ENCODE assay signal across 8 cellular contexts in genomic region chr2:219159771-219160185, GRCh38. TPM values are rescaled to one million over a fixed set of nuclear protein-coding genes. Genes with fewer than 3 reads are reported as not detected.
DNase-seq lines count a peak whose midpoint lies in the region; ATAC-seq and TF ChIP-seq lines count a peak whose summit lies in the region.

No MANE protein-coding gene starts in this region.

- intact Hi-C loops in activated CD8-positive, alpha-beta T cell treated with anti-CD3 and anti-CD28 coated beads for 36 hours (cut with micrococcal nuclease), result loop anchor here (2.0 to 5.0 kb wide), 4 partner anchors 17 to 193 kb away; partner anchors contain the start of gene CNPPD1

- no peaks in the 10 kb centered on the region for H3K36me3 ChIP-seq in GM23338 (ENCODE audit: insufficient read depth)
- no peaks in the 10 kb centered on the region for H3K36me3 ChIP-seq in kidney epithelial cell (ENCODE audit: control insufficient read depth, insufficient read depth, low read length)

- H3K4me2 ChIP-seq in GM23338, result peak overlapping the region; percentile 92

- no peaks in the 10 kb centered on the region; the same call in 1 of the 2 replicates for H4K20me1 ChIP-seq in GM23338 (replicated peaks; ENCODE audit: insufficient read depth)

- H3K4me1 Mint-ChIP-seq in GM23338 (peaks cover 20% of the 10 kb centered on the region), type B pancreatic cell (ENCODE audit: unreplicated experiment) (peaks cover 21% of the 10 kb centered on the region)
- peaks cover 18% of the 10 kb centered on the region for H3K4me1 Mint-ChIP-seq in activated CD8-positive, alpha-beta T cell treated with anti-CD3 and anti-CD28 coated beads for 36 hours (ENCODE audit: low read depth)

- H3K9me3 Mint-ChIP-seq in GM23338 (no peaks in the 10 kb centered on the region), type B pancreatic cell (no peaks in the 10 kb centered on the region)
- no peaks in the 10 kb centered on the region for H3K9me3 Mint-ChIP-seq in activated CD8-positive, alpha-beta T cell treated with anti-CD3 and anti-CD28 coated beads for 36 hours

- in situ Hi-C loops in ACHN (cut with HindIII; ENCODE audit: low pct_ligation_motif_present, low pct_unique_long_range_greater_than_20kb, low sequenced_read_pairs), result no loop called here

- POLR2A ChIA-PET in activated CD8-positive, alpha-beta T cell treated with anti-CD3 and anti-CD28 coated beads for 36 hours (lab: Charles Lee), result interaction anchor here (0.6 to 1.7 kb wide), 9 partner anchors 12 to 139 kb away, joined by 3 to 7 read pairs (median 4); partner anchors contain the start of genes ANKZF1 and ATG9A

- H3K36me3 Mint-ChIP-seq in GM23338 (ENCODE audit: low read depth) (peaks cover 6% of the 10 kb centered on the region; the same call in 2 of the 3 replicates), type B pancreatic cell (peaks cover 9% of the 10 kb centered on the region)
- peaks cover 12% of the 10 kb centered on the region for H3K36me3 Mint-ChIP-seq in activated CD8-positive, alpha-beta T cell treated with anti-CD3 and anti-CD28 coated beads for 36 hours (ENCODE audit: low read depth)

- H3K4me1 ChIP-seq in GM23338 (ENCODE audit: insufficient read depth), result peaks cover 4% of the 10 kb centered on the region; the same call in 1 of the 2 replicates

- TF ChIP-seq CTCF in GM23338 (conservative IDR thresholded peaks at IDR 0.05; ENCODE audit: low read depth in 2 of 2) (no peak), kidney epithelial cell (IDR thresholded peaks at IDR 0.05; ENCODE audit: insufficient read depth, low read length, poor library complexity, severe bottlenecking) (no peak), type B pancreatic cell (conservative IDR thresholded peaks at IDR 0.05) (no peak)
- no peak for TF ChIP-seq CTCF in activated CD8-positive, alpha-beta T cell treated with anti-CD3 and anti-CD28 coated beads for 36 hours (IDR thresholded peaks at IDR 0.05)

- H3K4me3 Mint-ChIP-seq in GM23338 (peak overlapping the region; percentile 89), type B pancreatic cell (peak overlapping the region; percentile 97)
- peak overlapping the region; percentile 85 for H3K4me3 Mint-ChIP-seq in activated CD8-positive, alpha-beta T cell treated with anti-CD3 and anti-CD28 coated beads for 36 hours

- H3K4me3 ChIP-seq in GM23338 (peak overlapping the region; percentile 67), kidney epithelial cell (ENCODE audit: low read depth, low read length) (peak overlapping the region; percentile 82)

- DNase-seq in ACHN (peak; percentile 6), GM23338 (ENCODE audit: low spot score) (peak; percentile 67), kidney epithelial cell (ENCODE audit: low read depth) (no peak), type B pancreatic cell (ENCODE audit: extremely low spot score, unreplicated experiment) (no peak), SHP77 treated with DMSO at 0.1 percent for 48 hours (lab: John Stamatoyannopoulos, UW) (no peak)
- no peak for DNase-seq in activated CD8-positive, alpha-beta T cell treated with anti-CD3 and anti-CD28 coated beads for 36 hours

- ATAC-seq in GM23338 (peak; percentile 21), HG03521 (IDR thresholded peaks at IDR 0.05; ENCODE audit: unreplicated experiment) (no peak), HG03039 (IDR thresholded peaks at IDR 0.05; ENCODE audit: unreplicated experiment) (no peak)
- ATAC-seq in activated CD8-positive, alpha-beta T cell treated with anti-CD3 and anti-CD28 coated beads for 36 hours, result no peak

- H3K27ac ChIP-seq in GM23338 (ENCODE audit: low read depth), result no peak overlapping the region

- H3K27me3 ChIP-seq in GM23338 (ENCODE audit: insufficient read depth) (no peaks in the 10 kb centered on the region), kidney epithelial cell (ENCODE audit: control insufficient read depth, insufficient read depth, low read length) (no peaks in the 10 kb centered on the region)

- peak overlapping the region; percentile 94; the same call in 1 of the 2 replicates for H2AFZ ChIP-seq in GM23338

- 0 out of 2 replicates have a peak, but pooled peaks cover 3% of the 10 kb centered on the region for H3F3A ChIP-seq in GM23338 (replicated peaks; ENCODE audit: low read depth)

- no peaks in the 10 kb centered on the region for H3K9me2 ChIP-seq in GM23338 (ENCODE audit: insufficient read depth)

- H3K27me3 Mint-ChIP-seq in GM23338 (ENCODE audit: insufficient read depth, low read depth, poor library complexity) (peaks cover 19% of the 10 kb centered on the region), type B pancreatic cell (no peaks in the 10 kb centered on the region)
- H3K27me3 Mint-ChIP-seq in activated CD8-positive, alpha-beta T cell treated with anti-CD3 and anti-CD28 coated beads for 36 hours, result no peaks in the 10 kb centered on the region

- peaks cover 7% of the 10 kb centered on the region; the same call in 1 of the 2 replicates for H3K79me2 ChIP-seq in GM23338 (replicated peaks; ENCODE audit: insufficient read depth)

- CTCF ChIA-PET in activated CD8-positive, alpha-beta T cell treated with anti-CD3 and anti-CD28 coated beads for 36 hours (lab: Charles Lee), result interaction anchor here (0.6 to 10.6 kb wide), 44 partner anchors 9 to 262 kb away, joined by 3 to 192 read pairs (median 4); partner anchors contain the start of genes ABCB6, ANKZF1, ATG9A and CNPPD1

- H3K27ac Mint-ChIP-seq in GM23338, result no peak overlapping the region; the same call in 1 of the 2 replicates
- peak overlapping the region; percentile 93 for H3K27ac Mint-ChIP-seq in activated CD8-positive, alpha-beta T cell treated with anti-CD3 and anti-CD28 coated beads for 36 hours
- H3K27ac Mint-ChIP-seq in type B pancreatic cell, result peak overlapping the region; percentile 96

TF ChIP-seq in GM23338, 12 proteins besides CTCF, POLR2A, EP300 and RAD21 (continues in another document):
- TF ChIP-seq POLR2AphosphoS5 (IDR thresholded peaks at IDR 0.05; ENCODE audit: low read depth), result no peak
- TF ChIP-seq ZNF331 (CRISPR knock-in tag; IDR thresholded peaks at IDR 0.05; ENCODE audit: low read depth), result no peak
- TF ChIP-seq NANOG (IDR thresholded peaks at IDR 0.05; ENCODE audit: borderline replicate concordance), result no peak
- TF ChIP-seq EZH2phosphoT487 (IDR thresholded peaks at IDR 0.05; ENCODE audit: unreplicated experiment), result no peak
- no peak for TF ChIP-seq JUNB (IDR thresholded peaks at IDR 0.05; ENCODE audit: unreplicated experiment)
- no peak for TF ChIP-seq REST (IDR thresholded peaks at IDR 0.05; ENCODE audit: unreplicated experiment)

RNA-seq across cellular contexts. Expression of gene NHEJ1, which starts 0.8 kb away (rescaled TPM):
- total RNA-seq in GM23338 (2014; rRNA removed; shearing (Covaris generic)), result 25.2 and 30.6 TPM in 2 replicates
- polyA plus RNA-seq in GM23338 (2016; fragmentation: Nextera tagmentation; extraction: Ambion mirVana), result 16.5 and 19.6 TPM in 2 replicates
- total RNA-seq in activated CD8-positive, alpha-beta T cell treated with anti-CD3 and anti-CD28 coated beads for 36 hours, result 10 to 100 TPM; 22.4 to 26.3 TPM
- total RNA-seq in kidney epithelial cell (16.1 and 19.1 TPM in 2 replicates), type B pancreatic cell (ENCODE audit: low replicate concordance) (17.9 and 19.6 TPM in 2 replicates)

RNA-seq across cellular contexts. Expression of gene SLC23A3, which starts 10.1 kb away (rescaled TPM):
- 0.73 TPM in 1 of 2 replicates, not detected in the other for total RNA-seq in GM23338 (2014; rRNA removed; shearing (Covaris generic))
- polyA plus RNA-seq in GM23338 (2016; fragmentation: Nextera tagmentation; extraction: Ambion mirVana), result 0.10 and 0.26 TPM in 2 replicates
- 1 to 10 TPM; 1.1 to 1.6 TPM for total RNA-seq in activated CD8-positive, alpha-beta T cell treated with anti-CD3 and anti-CD28 coated beads for 36 hours
- 0.84 and 1.2 TPM in 2 replicates for total RNA-seq in kidney epithelial cell
- total RNA-seq in type B pancreatic cell (ENCODE audit: low replicate concordance), result 5.5 and 6.1 TPM in 2 replicates

RNA-seq across cellular contexts. Expression of gene CNPPD1, which starts 16.9 kb away (rescaled TPM):
- total RNA-seq in GM23338 (2014; rRNA removed; shearing (Covaris generic)), result 18.2 and 22.8 TPM in 2 replicates
- polyA plus RNA-seq in GM23338 (2016; fragmentation: Nextera tagmentation; extraction: Ambion mirVana), result 17.4 and 18.0 TPM in 2 replicates
- 10 to 100 TPM; 38.6 to 38.7 TPM for total RNA-seq in activated CD8-positive, alpha-beta T cell treated with anti-CD3 and anti-CD28 coated beads for 36 hours
- total RNA-seq in kidney epithelial cell (54.2 and 55.3 TPM in 2 replicates), type B pancreatic cell (ENCODE audit: low replicate concordance) (37.8 and 54.0 TPM in 2 replicates)

RNA-seq across cellular contexts. Expression of gene RETREG2, which starts 18.3 kb away (rescaled TPM):
- total RNA-seq in GM23338 (2014; rRNA removed; shearing (Covaris generic)), result 35.1 and 41.8 TPM in 2 replicates
- polyA plus RNA-seq in GM23338 (2016; fragmentation: Nextera tagmentation; extraction: Ambion mirVana), result 12.7 and 13.2 TPM in 2 replicates
- total RNA-seq in activated CD8-positive, alpha-beta T cell treated with anti-CD3 and anti-CD28 coated beads for 36 hours, result 10 to 100 TPM; 63.8 to 67.8 TPM
- total RNA-seq in kidney epithelial cell, result 95.2 and 111 TPM in 2 replicates
- 86.2 and 88.7 TPM in 2 replicates for total RNA-seq in type B pancreatic cell (ENCODE audit: low replicate concordance)

RNA-seq across cellular contexts. Expression of gene ZFAND2B, which starts 46.8 kb away (rescaled TPM):
- total RNA-seq in GM23338 (2014; rRNA removed; shearing (Covaris generic)), result 21.5 and 30.0 TPM in 2 replicates
- polyA plus RNA-seq in GM23338 (2016; fragmentation: Nextera tagmentation; extraction: Ambion mirVana), result 13.1 and 16.3 TPM in 2 replicates
- total RNA-seq in activated CD8-positive, alpha-beta T cell treated with anti-CD3 and anti-CD28 coated beads for 36 hours, result 10 to 100 TPM; 31.3 to 33.3 TPM
- 44.3 and 48.2 TPM in 2 replicates for total RNA-seq in kidney epithelial cell
- total RNA-seq in type B pancreatic cell (ENCODE audit: low replicate concordance), result 25.9 and 28.2 TPM in 2 replicates

Comparison
In these comparisons a context has a peak if more than half of its experiments do, and no peak if none do; other contexts are left out.
1. DNase-seq: peak in ACHN (single experiment) and GM23338 (single experiment); none in activated CD8-positive, alpha-beta T cell treated with anti-CD3 and anti-CD28 coated beads for 36 hours (single experiment), kidney epithelial cell (single experiment), type B pancreatic cell (single experiment) and SHP77 treated with DMSO at 0.1 percent for 48 hours (single experiment).
2. Peak in every context shown above with its lines, with median percentiles within 50 percentile points of each other: H3K4me3 Mint-ChIP-seq.